In genomic region chr5:766666-767431, GRCh38 we compare ENCODE assay signal across 22 cellular contexts. TPM values are rescaled to one million over a fixed set of nuclear protein-coding genes. Genes with fewer than 3 reads are reported as not detected.
DNase-seq lines count a peak whose midpoint lies in the region; TF ChIP-seq lines count a peak whose summit lies in the region.
"Had no signal": no experiment of that assay in that cellular context is flagged by ENCODE, and none has a peak within 500 bp of the region (broad histone marks: within the 10 kb centered on the region; RNA-seq: fewer than 3 reads in every experiment).

No MANE protein-coding gene starts in this region.

- H2BK5ac ChIP-seq in trophoblast cell (ENCODE audit: low read depth, low read length, poor library complexity): no peak overlapping the region

- peaks cover 0 to 7% (median 3%) of the 10 kb centered on the region in 7 donors for H3K9me3 Mint-ChIP-seq in CD14-positive monocyte
- H3K9me3 Mint-ChIP-seq: naive thymus-derived CD8-positive, alpha-beta T cell had no signal

- no peak overlapping the region for H3K4ac ChIP-seq in trophoblast cell (ENCODE audit: low read depth, low read length)

- H3K79me2 ChIP-seq in trophoblast cell (ENCODE audit: control insufficient read depth, insufficient read depth, low read length, poor library complexity): no peaks in the 10 kb centered on the region

- TF ChIP-seq CTCF in CD14-positive monocyte (IDR thresholded peaks at IDR 0.05): no peak

- DNase-seq in activated T-cell treated with anti-CD3 and anti-CD28 coated beads, Interleukin-2, amount 50 U/mL, for 1 hour: peak; percentile 18
- DNase-seq in activated T-cell treated with anti-CD3 and anti-CD28 coated beads for 4 hours: no peak
- DNase-seq in CD14-positive monocyte (ENCODE audit: low spot score): peak; percentile 46
- DNase-seq in epidermal melanocyte (ENCODE audit: insufficient read length, low spot score): peak; percentile 17
- DNase-seq in trophoblast cell: no peak
- DNase-seq in NCI-H1436 treated with DMSO at 0.1 percent for 48 hours (lab: John Stamatoyannopoulos, UW): no peak
- DNase-seq in HEK293T (ENCODE audit: extremely low spot score): no peak
- DNase-seq in NCI-H446 (lab: John Stamatoyannopoulos, UW): no peak
- DNase-seq: activated CD8-positive, alpha-beta T cell treated with anti-CD3 and anti-CD28 coated beads, Interleukin-2, amount 10 ng/mL, durations not matched to agents 7 days and 5 days; activated gamma-delta T cell; anterior cingulate cortex; cerebellar nuclear complex; Karpas-422; NCI-H1092 treated with DMSO at 0.1 percent for 48 hours; NCI-H524; RPMI8226; small intestine had no signal

- no peak overlapping the region for H3K27ac Mint-ChIP-seq in CD14-positive monocyte
- H3K27ac Mint-ChIP-seq: activated CD8-positive, alpha-beta T cell treated with anti-CD3 and anti-CD28 coated beads, Interleukin-2, amount 10 ng/mL, durations not matched to agents 7 days and 5 days; naive thymus-derived CD8-positive, alpha-beta T cell had no signal

- peak overlapping the region; percentile 8 for H3K4me3 ChIP-seq in trophoblast cell (ENCODE audit: low read depth, low read length)
- H3K4me3 ChIP-seq: prostate gland had no signal

- H3K14ac ChIP-seq in trophoblast cell (ENCODE audit: low read length): no peak overlapping the region

- H3K27ac ChIP-seq in trophoblast cell (ENCODE audit: low read depth, low read length): no peak overlapping the region
- H3K27ac ChIP-seq: prostate gland had no signal

- CTCF ChIA-PET in HEK293T (lab: Yijun Ruan, JAX): no interaction called here

- H3K36me3 Mint-ChIP-seq in CD14-positive monocyte: no peaks in the 10 kb centered on the region
- H3K36me3 Mint-ChIP-seq: naive thymus-derived CD8-positive, alpha-beta T cell had no signal

- no peaks in the 10 kb centered on the region for H3K27me3 ChIP-seq in trophoblast cell (ENCODE audit: insufficient read depth, low read length)

- H3K79me1 ChIP-seq in trophoblast cell (ENCODE audit: low read length): no peaks in the 10 kb centered on the region

- no peak overlapping the region for H3K18ac ChIP-seq in trophoblast cell (ENCODE audit: low read length)

- POLR2A ChIA-PET in HEK293T (lab: Yijun Ruan, JAX): no interaction called here

- no peak overlapping the region for H2AK5ac ChIP-seq in trophoblast cell (ENCODE audit: low read length)

- H2BK12ac ChIP-seq in trophoblast cell (ENCODE audit: low read length): no peak overlapping the region

- intact Hi-C loops in CD14-positive monocyte (cut with micrococcal nuclease): no loop called here

- no CpG with 5 or more reads among the region's 32 CpGs for WGBS in trophoblast cell (ENCODE audit: extremely low coverage, insufficient coverage, insufficient read length)

- no peak overlapping the region for H3K9ac ChIP-seq in trophoblast cell (ENCODE audit: low read length)

- no peak overlapping the region for H4K91ac ChIP-seq in trophoblast cell (ENCODE audit: low read depth, low read length)

- H3K4me1 ChIP-seq in trophoblast cell (ENCODE audit: control insufficient read depth in 1 of 2, insufficient read depth in 2 of 2, low read length in 2 of 2): no peaks in the 10 kb centered on the region
- H3K4me1 ChIP-seq: prostate gland had no signal

- no peak overlapping the region for H3K4me2 ChIP-seq in trophoblast cell (ENCODE audit: low read length)

- H4K8ac ChIP-seq in trophoblast cell (ENCODE audit: low read depth, low read length): no peak overlapping the region

- peaks cover 28% of the 10 kb centered on the region for H3K9me3 ChIP-seq in trophoblast cell (ENCODE audit: insufficient read depth, low read depth, low read length)
- H3K9me3 ChIP-seq: prostate gland had no signal

- H3K4me1 Mint-ChIP-seq in CD14-positive monocyte: no peaks in the 10 kb centered on the region

- no peak overlapping the region for H2AFZ ChIP-seq in trophoblast cell (ENCODE audit: insufficient read depth, low read length, poor library complexity)

- no peak overlapping the region for H3K23ac ChIP-seq in trophoblast cell (ENCODE audit: low read length)

- no peaks in the 10 kb centered on the region for H3K36me3 ChIP-seq in trophoblast cell (ENCODE audit: control insufficient read depth in 1 of 2, insufficient read depth in 2 of 2, low read length in 2 of 2)
- H3K36me3 ChIP-seq: prostate gland had no signal

- peaks cover 0 to 6% (median 2%) of the 10 kb centered on the region in 3 donors for H3K27me3 Mint-ChIP-seq in CD14-positive monocyte (ENCODE audit: low read depth in 3 of 3)
- H3K27me3 Mint-ChIP-seq: CD4-positive, alpha-beta memory T cell had no signal

- no peak overlapping the region for H2BK120ac ChIP-seq in trophoblast cell (ENCODE audit: insufficient read depth, low read length, poor library complexity)

- H3K4me3 Mint-ChIP-seq in CD14-positive monocyte: no peak overlapping the region
- H3K4me3 Mint-ChIP-seq: activated CD8-positive, alpha-beta T cell treated with anti-CD3 and anti-CD28 coated beads, Interleukin-2, amount 10 ng/mL, durations not matched to agents 7 days and 5 days; CD4-positive, alpha-beta memory T cell; naive thymus-derived CD8-positive, alpha-beta T cell had no signal

- no peak overlapping the region for H4K12ac ChIP-seq in trophoblast cell (ENCODE audit: low read depth, low read length)

TF ChIP-seq in HEK293T, 16 proteins besides CTCF, POLR2A, EP300 and RAD21:
- TF ChIP-seq L3MBTL2 (conservative IDR thresholded peaks at IDR 0.05) (no peak), ELF4 (IDR thresholded peaks at IDR 0.05) (no peak), CTBP1 (IDR thresholded peaks at IDR 0.05; ENCODE audit: borderline replicate concordance) (no peak)

RNA-seq across cellular contexts. Expression of gene ZDHHC11B, which starts 17.7 kb away (rescaled TPM):
- polyA plus RNA-seq in CD14-positive monocyte: not detected
- polyA plus RNA-seq in trophoblast cell (2013): 0.11 and 0.12 TPM in 2 replicates
- polyA plus RNA-seq: AG04450; fibroblast of lung; naive thymus-derived CD8-positive, alpha-beta T cell had no signal

Comparison
In these comparisons a context has a peak if more than half of its experiments do, and no peak if none do; other contexts are left out.
1. DNase-seq: peak in activated T-cell treated with anti-CD3 and anti-CD28 coated beads, Interleukin-2, amount 50 U/mL, for 1 hour (single experiment), CD14-positive monocyte (single experiment) and epidermal melanocyte (single experiment); none in activated T-cell treated with anti-CD3 and anti-CD28 coated beads for 4 hours (single experiment), trophoblast cell (0 of 2), NCI-H1436 treated with DMSO at 0.1 percent for 48 hours (single experiment), HEK293T (single experiment) and NCI-H446 (0 of 2).